In genomic region chr12:112004041-112004440, GRCh38 we compare ENCODE assay signal across 2 cellular contexts.
TF ChIP-seq lines count a peak whose summit lies in the region.

No MANE protein-coding gene starts in this region.

TF ChIP-seq in HEK293, 187 proteins besides CTCF, POLR2A, EP300 and RAD21:
- TF ChIP-seq ZNF354C (tag by site-specific recombination; IDR thresholded peaks at IDR 0.05; ENCODE audit: borderline replicate concordance, low read depth) (no peak), ZNF121 (tag by site-specific recombination; IDR thresholded peaks at IDR 0.05) (peak; percentile 79)
TF ChIP-seq in HEK293: peak in this region for 1.

TF ChIP-seq in K562, 482 proteins besides CTCF, POLR2A, EP300 and RAD21:
- TF ChIP-seq CC2D1A (IDR thresholded peaks at IDR 0.05) (no peak), RBM25 (IDR thresholded peaks at IDR 0.05; ENCODE audit: low read depth, low read length, severe bottlenecking) (peak; percentile 31), ZNF121 (CRISPR knock-in tag; conservative IDR thresholded peaks at IDR 0.05) (peak; percentile 75), FOS (IDR thresholded peaks at IDR 0.05; ENCODE audit: extremely low read depth, insufficient read length) (no peak), ETV5 (CRISPR knock-in tag; IDR thresholded peaks at IDR 0.05; ENCODE audit: low read depth) (no peak), HDAC2 (IDR thresholded peaks at IDR 0.05) (0 out of 2 replicates have a peak, but pooled peaks have one; percentile 26), DPF2 (IDR thresholded peaks at IDR 0.05) (no peak)
